1 cellular context compared by ENCODE assay signal in the genomic region with DNA sequence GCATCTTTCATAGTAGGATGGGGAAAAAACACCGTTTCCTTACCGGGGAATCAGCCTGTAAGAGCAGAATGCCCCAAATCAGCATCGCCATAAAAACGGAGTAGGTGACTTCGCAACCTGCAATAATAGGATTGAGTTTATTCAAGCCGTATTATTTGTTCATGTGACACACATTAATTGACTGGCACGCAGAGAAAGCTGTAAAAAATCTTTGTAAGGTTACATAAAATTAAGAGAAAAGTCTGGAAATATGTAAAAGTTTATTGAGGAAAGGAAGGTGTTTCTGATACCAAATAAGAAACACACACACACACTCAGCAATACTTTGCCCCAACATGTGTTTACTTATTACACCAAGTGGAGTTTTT.
A peak's percentile ranks its signal among the peaks of the same experiment; 100 is the strongest.
TF ChIP-seq lines count a peak whose summit lies in the region.

No MANE protein-coding gene starts in this region.

TF ChIP-seq in HepG2, 621 proteins besides CTCF, POLR2A, EP300 and RAD21 (continued from another document and continues in another):
- TF ChIP-seq, protein P1, sequence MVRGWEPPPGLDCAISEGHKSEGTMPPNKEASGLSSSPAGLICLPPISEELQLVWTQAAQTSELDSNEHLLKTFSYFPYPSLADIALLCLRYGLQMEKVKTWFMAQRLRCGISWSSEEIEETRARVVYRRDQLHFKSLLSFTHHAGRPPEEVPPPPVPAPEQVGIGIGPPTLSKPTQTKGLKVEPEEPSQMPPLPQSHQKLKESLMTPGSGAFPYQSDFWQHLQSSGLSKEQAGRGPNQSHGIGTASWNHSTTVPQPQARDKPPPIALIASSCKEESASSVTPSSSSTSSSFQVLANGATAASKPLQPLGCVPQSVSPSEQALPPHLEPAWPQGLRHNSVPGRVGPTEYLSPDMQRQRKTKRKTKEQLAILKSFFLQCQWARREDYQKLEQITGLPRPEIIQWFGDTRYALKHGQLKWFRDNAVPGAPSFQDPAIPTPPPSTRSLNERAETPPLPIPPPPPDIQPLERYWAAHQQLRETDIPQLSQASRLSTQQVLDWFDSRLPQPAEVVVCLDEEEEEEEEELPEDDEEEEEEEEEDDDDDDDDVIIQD (CRISPR knock-in tag; IDR thresholded peaks at IDR 0.05; ENCODE audit: low read depth), result no peak
- TF ChIP-seq, protein P2, sequence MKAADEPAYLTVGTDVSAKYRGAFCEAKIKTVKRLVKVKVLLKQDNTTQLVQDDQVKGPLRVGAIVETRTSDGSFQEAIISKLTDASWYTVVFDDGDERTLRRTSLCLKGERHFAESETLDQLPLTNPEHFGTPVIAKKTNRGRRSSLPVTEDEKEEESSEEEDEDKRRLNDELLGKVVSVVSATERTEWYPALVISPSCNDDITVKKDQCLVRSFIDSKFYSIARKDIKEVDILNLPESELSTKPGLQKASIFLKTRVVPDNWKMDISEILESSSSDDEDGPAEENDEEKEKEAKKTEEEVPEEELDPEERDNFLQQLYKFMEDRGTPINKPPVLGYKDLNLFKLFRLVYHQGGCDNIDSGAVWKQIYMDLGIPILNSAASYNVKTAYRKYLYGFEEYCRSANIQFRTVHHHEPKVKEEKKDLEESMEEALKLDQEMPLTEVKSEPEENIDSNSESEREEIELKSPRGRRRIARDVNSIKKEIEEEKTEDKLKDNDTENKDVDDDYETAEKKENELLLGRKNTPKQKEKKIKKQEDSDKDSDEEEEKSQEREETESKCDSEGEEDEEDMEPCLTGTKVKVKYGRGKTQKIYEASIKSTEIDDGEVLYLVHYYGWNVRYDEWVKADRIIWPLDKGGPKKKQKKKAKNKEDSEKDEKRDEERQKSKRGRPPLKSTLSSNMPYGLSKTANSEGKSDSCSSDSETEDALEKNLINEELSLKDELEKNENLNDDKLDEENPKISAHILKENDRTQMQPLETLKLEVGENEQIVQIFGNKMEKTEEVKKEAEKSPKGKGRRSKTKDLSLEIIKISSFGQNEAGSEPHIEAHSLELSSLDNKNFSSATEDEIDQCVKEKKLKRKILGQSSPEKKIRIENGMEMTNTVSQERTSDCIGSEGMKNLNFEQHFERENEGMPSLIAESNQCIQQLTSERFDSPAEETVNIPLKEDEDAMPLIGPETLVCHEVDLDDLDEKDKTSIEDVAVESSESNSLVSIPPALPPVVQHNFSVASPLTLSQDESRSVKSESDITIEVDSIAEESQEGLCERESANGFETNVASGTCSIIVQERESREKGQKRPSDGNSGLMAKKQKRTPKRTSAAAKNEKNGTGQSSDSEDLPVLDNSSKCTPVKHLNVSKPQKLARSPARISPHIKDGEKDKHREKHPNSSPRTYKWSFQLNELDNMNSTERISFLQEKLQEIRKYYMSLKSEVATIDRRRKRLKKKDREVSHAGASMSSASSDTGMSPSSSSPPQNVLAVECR (CRISPR knock-in tag; IDR thresholded peaks at IDR 0.05; ENCODE audit: borderline replicate concordance), result no peak
- no peak for TF ChIP-seq MTA1 (CRISPR knock-in tag; IDR thresholded peaks at IDR 0.05; ENCODE audit: borderline replicate concordance)
- TF ChIP-seq, protein P3, sequence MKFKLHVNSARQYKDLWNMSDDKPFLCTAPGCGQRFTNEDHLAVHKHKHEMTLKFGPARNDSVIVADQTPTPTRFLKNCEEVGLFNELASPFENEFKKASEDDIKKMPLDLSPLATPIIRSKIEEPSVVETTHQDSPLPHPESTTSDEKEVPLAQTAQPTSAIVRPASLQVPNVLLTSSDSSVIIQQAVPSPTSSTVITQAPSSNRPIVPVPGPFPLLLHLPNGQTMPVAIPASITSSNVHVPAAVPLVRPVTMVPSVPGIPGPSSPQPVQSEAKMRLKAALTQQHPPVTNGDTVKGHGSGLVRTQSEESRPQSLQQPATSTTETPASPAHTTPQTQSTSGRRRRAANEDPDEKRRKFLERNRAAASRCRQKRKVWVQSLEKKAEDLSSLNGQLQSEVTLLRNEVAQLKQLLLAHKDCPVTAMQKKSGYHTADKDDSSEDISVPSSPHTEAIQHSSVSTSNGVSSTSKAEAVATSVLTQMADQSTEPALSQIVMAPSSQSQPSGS (CRISPR knock-in tag; IDR thresholded peaks at IDR 0.05), result no peak
- no peak for TF ChIP-seq NCOA2 (CRISPR knock-in tag; IDR thresholded peaks at IDR 0.05)
- TF ChIP-seq DMAP1 (CRISPR knock-in tag; IDR thresholded peaks at IDR 0.05), result no peak
- no peak for TF ChIP-seq ZNF773 (CRISPR knock-in tag; IDR thresholded peaks at IDR 0.05; ENCODE audit: borderline replicate concordance)
- TF ChIP-seq SMAD1 (CRISPR knock-in tag; IDR thresholded peaks at IDR 0.05; ENCODE audit: borderline replicate concordance, low read depth), result 0 out of 2 replicates have a peak, but pooled peaks have one; percentile 7
- TF ChIP-seq RFX1 (IDR thresholded peaks at IDR 0.05), result no peak
- TF ChIP-seq MIER3 (CRISPR knock-in tag; IDR thresholded peaks at IDR 0.05; ENCODE audit: borderline replicate concordance), result peak; percentile 4; the same call in 1 of the 2 replicates
- TF ChIP-seq JARID2 (CRISPR knock-in tag; IDR thresholded peaks at IDR 0.05; ENCODE audit: insufficient replicate concordance), result no peak
- TF ChIP-seq, protein P4, sequence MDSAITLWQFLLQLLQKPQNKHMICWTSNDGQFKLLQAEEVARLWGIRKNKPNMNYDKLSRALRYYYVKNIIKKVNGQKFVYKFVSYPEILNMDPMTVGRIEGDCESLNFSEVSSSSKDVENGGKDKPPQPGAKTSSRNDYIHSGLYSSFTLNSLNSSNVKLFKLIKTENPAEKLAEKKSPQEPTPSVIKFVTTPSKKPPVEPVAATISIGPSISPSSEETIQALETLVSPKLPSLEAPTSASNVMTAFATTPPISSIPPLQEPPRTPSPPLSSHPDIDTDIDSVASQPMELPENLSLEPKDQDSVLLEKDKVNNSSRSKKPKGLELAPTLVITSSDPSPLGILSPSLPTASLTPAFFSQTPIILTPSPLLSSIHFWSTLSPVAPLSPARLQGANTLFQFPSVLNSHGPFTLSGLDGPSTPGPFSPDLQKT (CRISPR knock-in tag; IDR thresholded peaks at IDR 0.05; ENCODE audit: borderline replicate concordance), result no peak
- TF ChIP-seq RFXANK (CRISPR knock-in tag; IDR thresholded peaks at IDR 0.05), result no peak
- TF ChIP-seq, protein P5, sequence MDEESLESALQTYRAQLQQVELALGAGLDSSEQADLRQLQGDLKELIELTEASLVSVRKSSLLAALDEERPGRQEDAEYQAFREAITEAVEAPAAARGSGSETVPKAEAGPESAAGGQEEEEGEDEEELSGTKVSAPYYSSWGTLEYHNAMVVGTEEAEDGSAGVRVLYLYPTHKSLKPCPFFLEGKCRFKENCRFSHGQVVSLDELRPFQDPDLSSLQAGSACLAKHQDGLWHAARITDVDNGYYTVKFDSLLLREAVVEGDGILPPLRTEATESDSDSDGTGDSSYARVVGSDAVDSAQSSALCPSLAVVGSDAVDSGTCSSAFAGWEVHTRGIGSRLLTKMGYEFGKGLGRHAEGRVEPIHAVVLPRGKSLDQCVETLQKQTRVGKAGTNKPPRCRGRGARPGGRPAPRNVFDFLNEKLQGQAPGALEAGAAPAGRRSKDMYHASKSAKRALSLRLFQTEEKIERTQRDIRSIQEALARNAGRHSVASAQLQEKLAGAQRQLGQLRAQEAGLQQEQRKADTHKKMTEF (CRISPR knock-in tag; IDR thresholded peaks at IDR 0.05), result no peak
- TF ChIP-seq, protein P6, sequence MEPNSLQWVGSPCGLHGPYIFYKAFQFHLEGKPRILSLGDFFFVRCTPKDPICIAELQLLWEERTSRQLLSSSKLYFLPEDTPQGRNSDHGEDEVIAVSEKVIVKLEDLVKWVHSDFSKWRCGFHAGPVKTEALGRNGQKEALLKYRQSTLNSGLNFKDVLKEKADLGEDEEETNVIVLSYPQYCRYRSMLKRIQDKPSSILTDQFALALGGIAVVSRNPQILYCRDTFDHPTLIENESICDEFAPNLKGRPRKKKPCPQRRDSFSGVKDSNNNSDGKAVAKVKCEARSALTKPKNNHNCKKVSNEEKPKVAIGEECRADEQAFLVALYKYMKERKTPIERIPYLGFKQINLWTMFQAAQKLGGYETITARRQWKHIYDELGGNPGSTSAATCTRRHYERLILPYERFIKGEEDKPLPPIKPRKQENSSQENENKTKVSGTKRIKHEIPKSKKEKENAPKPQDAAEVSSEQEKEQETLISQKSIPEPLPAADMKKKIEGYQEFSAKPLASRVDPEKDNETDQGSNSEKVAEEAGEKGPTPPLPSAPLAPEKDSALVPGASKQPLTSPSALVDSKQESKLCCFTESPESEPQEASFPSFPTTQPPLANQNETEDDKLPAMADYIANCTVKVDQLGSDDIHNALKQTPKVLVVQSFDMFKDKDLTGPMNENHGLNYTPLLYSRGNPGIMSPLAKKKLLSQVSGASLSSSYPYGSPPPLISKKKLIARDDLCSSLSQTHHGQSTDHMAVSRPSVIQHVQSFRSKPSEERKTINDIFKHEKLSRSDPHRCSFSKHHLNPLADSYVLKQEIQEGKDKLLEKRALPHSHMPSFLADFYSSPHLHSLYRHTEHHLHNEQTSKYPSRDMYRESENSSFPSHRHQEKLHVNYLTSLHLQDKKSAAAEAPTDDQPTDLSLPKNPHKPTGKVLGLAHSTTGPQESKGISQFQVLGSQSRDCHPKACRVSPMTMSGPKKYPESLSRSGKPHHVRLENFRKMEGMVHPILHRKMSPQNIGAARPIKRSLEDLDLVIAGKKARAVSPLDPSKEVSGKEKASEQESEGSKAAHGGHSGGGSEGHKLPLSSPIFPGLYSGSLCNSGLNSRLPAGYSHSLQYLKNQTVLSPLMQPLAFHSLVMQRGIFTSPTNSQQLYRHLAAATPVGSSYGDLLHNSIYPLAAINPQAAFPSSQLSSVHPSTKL (CRISPR knock-in tag; IDR thresholded peaks at IDR 0.05), result no peak
- TF ChIP-seq ZNF232 (CRISPR knock-in tag; IDR thresholded peaks at IDR 0.05; ENCODE audit: borderline replicate concordance), result no peak
- TF ChIP-seq ZNF264 (CRISPR knock-in tag; IDR thresholded peaks at IDR 0.05), result no peak
- peak; percentile 14; the same call in 1 of the 2 replicates for TF ChIP-seq NFATC3 (CRISPR knock-in tag; IDR thresholded peaks at IDR 0.05)
- no peak for TF ChIP-seq ZNF260 (CRISPR knock-in tag; IDR thresholded peaks at IDR 0.05; ENCODE audit: borderline replicate concordance, low read depth)
- no peak for TF ChIP-seq MTF1 (CRISPR knock-in tag; IDR thresholded peaks at IDR 0.05)
- TF ChIP-seq RCOR2 (CRISPR knock-in tag; IDR thresholded peaks at IDR 0.05), result 0 out of 2 replicates have a peak, but pooled peaks have one; percentile 6
- TF ChIP-seq KDM5A (IDR thresholded peaks at IDR 0.05; ENCODE audit: borderline replicate concordance, low read length), result 0 out of 2 replicates have a peak, but pooled peaks have one; percentile 25
- TF ChIP-seq, protein P7, sequence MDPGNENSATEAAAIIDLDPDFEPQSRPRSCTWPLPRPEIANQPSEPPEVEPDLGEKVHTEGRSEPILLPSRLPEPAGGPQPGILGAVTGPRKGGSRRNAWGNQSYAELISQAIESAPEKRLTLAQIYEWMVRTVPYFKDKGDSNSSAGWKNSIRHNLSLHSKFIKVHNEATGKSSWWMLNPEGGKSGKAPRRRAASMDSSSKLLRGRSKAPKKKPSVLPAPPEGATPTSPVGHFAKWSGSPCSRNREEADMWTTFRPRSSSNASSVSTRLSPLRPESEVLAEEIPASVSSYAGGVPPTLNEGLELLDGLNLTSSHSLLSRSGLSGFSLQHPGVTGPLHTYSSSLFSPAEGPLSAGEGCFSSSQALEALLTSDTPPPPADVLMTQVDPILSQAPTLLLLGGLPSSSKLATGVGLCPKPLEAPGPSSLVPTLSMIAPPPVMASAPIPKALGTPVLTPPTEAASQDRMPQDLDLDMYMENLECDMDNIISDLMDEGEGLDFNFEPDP (CRISPR knock-in tag; conservative IDR thresholded peaks at IDR 0.05), result no peak
- TF ChIP-seq ZNF850 (CRISPR knock-in tag; conservative IDR thresholded peaks at IDR 0.05), result no peak
- no peak for TF ChIP-seq ZNF138 (CRISPR knock-in tag; IDR thresholded peaks at IDR 0.05; ENCODE audit: low read depth)
- TF ChIP-seq, protein P8, sequence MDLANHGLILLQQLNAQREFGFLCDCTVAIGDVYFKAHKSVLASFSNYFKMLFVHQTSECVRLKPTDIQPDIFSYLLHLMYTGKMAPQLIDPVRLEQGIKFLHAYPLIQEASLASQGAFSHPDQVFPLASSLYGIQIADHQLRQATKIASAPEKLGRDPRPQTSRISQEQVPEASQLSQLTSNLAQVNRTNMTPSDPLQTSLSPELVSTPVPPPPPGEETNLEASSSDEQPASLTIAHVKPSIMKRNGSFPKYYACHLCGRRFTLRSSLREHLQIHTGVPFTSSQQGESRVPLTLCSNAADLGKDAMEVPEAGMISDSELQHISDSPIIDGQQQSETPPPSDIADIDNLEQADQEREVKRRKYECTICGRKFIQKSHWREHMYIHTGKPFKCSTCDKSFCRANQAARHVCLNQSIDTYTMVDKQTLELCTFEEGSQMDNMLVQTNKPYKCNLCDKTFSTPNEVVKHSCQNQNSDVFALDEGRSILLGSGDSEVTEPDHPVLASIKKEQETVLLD (CRISPR knock-in tag; IDR thresholded peaks at IDR 0.05; ENCODE audit: low read depth), result no peak
- TF ChIP-seq RORA (CRISPR knock-in tag; IDR thresholded peaks at IDR 0.05), result no peak
- no peak for TF ChIP-seq PHF5A (CRISPR knock-in tag; IDR thresholded peaks at IDR 0.05; ENCODE audit: low read depth, unreplicated experiment)
- 0 out of 2 replicates have a peak, but pooled peaks have one; percentile 29 for TF ChIP-seq NKX3-1 (CRISPR knock-in tag; IDR thresholded peaks at IDR 0.05)
- TF ChIP-seq GPN1 (CRISPR knock-in tag; IDR thresholded peaks at IDR 0.05; ENCODE audit: borderline replicate concordance), result no peak
- TF ChIP-seq, protein P9, sequence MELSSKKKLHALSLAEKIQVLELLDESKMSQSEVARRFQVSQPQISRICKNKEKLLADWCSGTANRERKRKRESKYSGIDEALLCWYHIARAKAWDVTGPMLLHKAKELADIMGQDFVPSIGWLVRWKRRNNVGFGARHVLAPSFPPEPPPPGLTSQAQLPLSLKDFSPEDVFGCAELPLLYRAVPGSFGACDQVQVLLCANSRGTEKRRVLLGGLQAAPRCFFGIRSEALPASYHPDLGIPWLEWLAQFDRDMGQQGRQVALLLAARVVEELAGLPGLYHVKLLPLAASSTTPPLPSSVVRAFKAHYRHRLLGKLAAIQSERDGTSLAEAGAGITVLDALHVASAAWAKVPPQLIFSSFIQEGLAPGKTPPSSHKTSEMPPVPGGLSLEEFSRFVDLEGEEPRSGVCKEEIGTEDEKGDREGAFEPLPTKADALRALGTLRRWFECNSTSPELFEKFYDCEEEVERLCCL (CRISPR knock-in tag; IDR thresholded peaks at IDR 0.05; ENCODE audit: borderline replicate concordance), result no peak
- TF ChIP-seq, protein P10, sequence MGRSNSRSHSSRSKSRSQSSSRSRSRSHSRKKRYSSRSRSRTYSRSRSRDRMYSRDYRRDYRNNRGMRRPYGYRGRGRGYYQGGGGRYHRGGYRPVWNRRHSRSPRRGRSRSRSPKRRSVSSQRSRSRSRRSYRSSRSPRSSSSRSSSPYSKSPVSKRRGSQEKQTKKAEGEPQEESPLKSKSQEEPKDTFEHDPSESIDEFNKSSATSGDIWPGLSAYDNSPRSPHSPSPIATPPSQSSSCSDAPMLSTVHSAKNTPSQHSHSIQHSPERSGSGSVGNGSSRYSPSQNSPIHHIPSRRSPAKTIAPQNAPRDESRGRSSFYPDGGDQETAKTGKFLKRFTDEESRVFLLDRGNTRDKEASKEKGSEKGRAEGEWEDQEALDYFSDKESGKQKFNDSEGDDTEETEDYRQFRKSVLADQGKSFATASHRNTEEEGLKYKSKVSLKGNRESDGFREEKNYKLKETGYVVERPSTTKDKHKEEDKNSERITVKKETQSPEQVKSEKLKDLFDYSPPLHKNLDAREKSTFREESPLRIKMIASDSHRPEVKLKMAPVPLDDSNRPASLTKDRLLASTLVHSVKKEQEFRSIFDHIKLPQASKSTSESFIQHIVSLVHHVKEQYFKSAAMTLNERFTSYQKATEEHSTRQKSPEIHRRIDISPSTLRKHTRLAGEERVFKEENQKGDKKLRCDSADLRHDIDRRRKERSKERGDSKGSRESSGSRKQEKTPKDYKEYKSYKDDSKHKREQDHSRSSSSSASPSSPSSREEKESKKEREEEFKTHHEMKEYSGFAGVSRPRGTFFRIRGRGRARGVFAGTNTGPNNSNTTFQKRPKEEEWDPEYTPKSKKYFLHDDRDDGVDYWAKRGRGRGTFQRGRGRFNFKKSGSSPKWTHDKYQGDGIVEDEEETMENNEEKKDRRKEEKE (IDR thresholded peaks at IDR 0.05), result no peak
- 0 out of 2 replicates have a peak, but pooled peaks have one; percentile 8 for TF ChIP-seq ZNF670 (CRISPR knock-in tag; IDR thresholded peaks at IDR 0.05; ENCODE audit: borderline replicate concordance)
- no peak for TF ChIP-seq MAF1 (CRISPR knock-in tag; IDR thresholded peaks at IDR 0.05; ENCODE audit: borderline replicate concordance)
